ENCODE assay signal across 26 cellular contexts in the genomic region with DNA sequence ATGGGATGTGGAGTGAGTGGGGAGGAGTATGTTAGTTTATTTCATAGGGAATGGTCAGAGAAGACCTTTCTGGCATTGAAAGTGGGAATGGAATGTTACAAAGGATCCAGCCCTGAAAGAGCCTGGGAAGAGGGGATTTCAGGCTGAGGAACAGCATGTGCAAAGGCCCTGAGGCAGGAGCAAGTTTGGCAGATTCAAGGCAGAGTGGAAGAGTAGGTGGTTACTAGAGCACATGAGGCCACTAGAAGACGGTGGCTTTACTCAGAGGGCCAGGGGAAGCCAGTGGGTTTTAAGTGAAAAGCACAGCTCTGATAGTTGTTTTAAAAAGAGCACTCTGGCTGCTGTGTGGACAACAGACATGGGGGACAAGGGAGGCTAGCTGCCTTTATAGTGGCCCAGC.
"Had no signal": no experiment of that assay in that cellular context is flagged by ENCODE, and none has a peak within 500 bp of the region (broad histone marks: within the 10 kb centered on the region; RNA-seq: fewer than 3 reads in every experiment).

No MANE protein-coding gene starts in this region.

- H3K4me1 ChIP-seq: parathyroid adenoma had no signal

- H3K27me3 ChIP-seq: gastrocnemius medialis, right atrium auricular region, sigmoid colon, testis, upper lobe of left lung had no signal

- H3K9me3 ChIP-seq: gastrocnemius medialis, prostate gland, right atrium auricular region, sigmoid colon, testis, tibial artery, upper lobe of left lung had no signal

- ATAC-seq: esophagus mucosa; gastrocnemius medialis; left lobe of liver; natural killer cell; stimulated activated effector memory CD8-positive, alpha-beta T cell treated with anti-CD3 and anti-CD28 coated beads, Interleukin-12 subunit alpha, Interleukin-12 subunit beta, amount 100 ng/mL, for 72 hours; stimulated activated naive CD8-positive, alpha-beta T cell treated with anti-CD3 and anti-CD28 coated beads, Interleukin-15, Interleukin-2, amounts not matched to agents 100 U/mL and 50 U/mL, for 24 hours had no signal

- H2AFZ ChIP-seq: parathyroid adenoma had no signal

- H3K4me1 Mint-ChIP-seq: natural killer cell; stimulated activated effector memory CD8-positive, alpha-beta T cell treated with anti-CD3 and anti-CD28 coated beads, Interleukin-12 subunit alpha, Interleukin-12 subunit beta, amount 100 ng/mL, for 72 hours had no signal

- H3K36me3 ChIP-seq: gastrocnemius medialis, prostate gland, right atrium auricular region, sigmoid colon, tibial artery, upper lobe of left lung had no signal

- DNase-seq: effector CD8-positive, alpha-beta T cell; endodermal cell; gastrocnemius medialis; head of caudate nucleus; kidney; natural killer cell; sigmoid colon; stimulated activated CD4-positive, alpha-beta T cell treated with anti-CD3 and anti-CD28 coated beads, Interleukin-2, amount 100 ng/mL, for 24 hours; stimulated activated CD4-positive, alpha-beta T cell treated with anti-CD3 and anti-CD28 coated beads, Interleukin-4, amount 100 ng/mL, for 24 hours; stimulated activated naive CD8-positive, alpha-beta T cell treated with anti-CD3 and anti-CD28 coated beads, Interleukin-15, Interleukin-2, amounts not matched to agents 100 U/mL and 50 U/mL, for 24 hours; substantia nigra; testis; tibial artery; upper lobe of left lung had no signal

- FAIRE-seq: colon, kidney, urothelium cell line had no signal

- H3K4me3 Mint-ChIP-seq: dendritic cell treated with granulocyte-macrophage colony-stimulating factor and Interleukin-4, amounts not matched to agents 40 ng/mL and 50 ng/mL, for 4 days; endodermal cell; memory B cell; natural killer cell; stimulated activated effector memory CD8-positive, alpha-beta T cell treated with anti-CD3 and anti-CD28 coated beads, Interleukin-12 subunit alpha, Interleukin-12 subunit beta, amount 100 ng/mL, for 72 hours had no signal

- H3K36me3 Mint-ChIP-seq: memory B cell; natural killer cell; stimulated activated effector memory CD8-positive, alpha-beta T cell treated with anti-CD3 and anti-CD28 coated beads, Interleukin-12 subunit alpha, Interleukin-12 subunit beta, amount 100 ng/mL, for 72 hours had no signal

- H3K27ac ChIP-seq: epithelial cell of prostate, gastrocnemius medialis, parathyroid adenoma, prostate gland, right atrium auricular region, sigmoid colon, testis, tibial artery, upper lobe of left lung had no signal

- H3K9me3 Mint-ChIP-seq: natural killer cell; stimulated activated effector memory CD8-positive, alpha-beta T cell treated with anti-CD3 and anti-CD28 coated beads, Interleukin-12 subunit alpha, Interleukin-12 subunit beta, amount 100 ng/mL, for 72 hours had no signal

- H3K9ac ChIP-seq: parathyroid adenoma had no signal

- H3K27ac Mint-ChIP-seq: dendritic cell treated with granulocyte-macrophage colony-stimulating factor and Interleukin-4, amounts not matched to agents 40 ng/mL and 50 ng/mL, for 4 days; endodermal cell; memory B cell; natural killer cell; stimulated activated effector memory CD8-positive, alpha-beta T cell treated with anti-CD3 and anti-CD28 coated beads, Interleukin-12 subunit alpha, Interleukin-12 subunit beta, amount 100 ng/mL, for 72 hours had no signal

- H3K4me3 ChIP-seq: gastrocnemius medialis, lung, prostate gland, right atrium auricular region, sigmoid colon, testis, tibial artery, upper lobe of left lung had no signal
